In the genomic region with DNA sequence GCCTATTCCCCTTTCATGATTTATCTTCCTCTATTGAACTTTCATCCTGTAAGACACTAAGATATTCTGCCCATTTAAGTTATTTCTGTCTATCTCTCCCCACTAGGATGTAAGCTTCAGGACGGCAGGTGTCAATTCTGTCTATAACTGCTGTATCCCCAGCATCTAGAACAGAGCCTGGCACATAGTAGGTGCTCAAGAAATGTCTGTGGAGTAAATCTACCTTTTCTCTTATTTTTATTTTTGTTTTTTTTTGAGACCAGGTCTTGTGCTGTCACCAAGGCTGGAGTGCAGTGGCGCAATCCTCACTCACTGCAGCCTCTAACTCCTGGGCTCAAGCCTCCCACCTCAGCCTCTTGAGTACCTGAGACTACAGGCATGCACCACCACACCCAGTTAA, we compare ENCODE assay signal across 18 cellular contexts. TPM values are rescaled to one million over a fixed set of nuclear protein-coding genes. Genes with fewer than 3 reads are reported as not detected.
"Had no signal": no experiment of that assay in that cellular context is flagged by ENCODE, and none has a peak within 500 bp of the region (broad histone marks: within the 10 kb centered on the region; RNA-seq: fewer than 3 reads in every experiment).

No MANE protein-coding gene starts in this region.

- H3K9me3 Mint-ChIP-seq: activated T-cell treated with anti-CD3 and anti-CD28 coated beads, Interleukin-2, amount 50 U/mL, for 4 hours had no signal

- H3K4me1 ChIP-seq: pancreas had no signal

- ATAC-seq: activated CD4-positive, CD25-positive, alpha-beta regulatory T cell treated with anti-CD3 and anti-CD28 coated beads, Interleukin-2, amount 50 U/mL, for 24 hours; activated T-cell treated with anti-CD3 and anti-CD28 coated beads, Interleukin-2, amount 50 U/mL, for 4 hours; heart right ventricle; pancreas had no signal

- H3K27ac ChIP-seq: coronary artery, heart right ventricle, left ventricle myocardium inferior, pancreas had no signal

- DNase-seq: activated CD8-positive, alpha-beta memory T cell treated with anti-CD3 and anti-CD28 coated beads for 24 hours; activated T-cell treated with anti-CD3 and anti-CD28 coated beads, Interleukin-2, amount 50 U/mL, for 4 hours; effector CD8-positive, alpha-beta T cell; heart right ventricle; left ventricle myocardium inferior; mesendoderm; pancreas; SHP77 treated with DMSO at 0.1 percent for 48 hours; stimulated activated CD4-positive, alpha-beta T cell treated with anti-CD3 and anti-CD28 coated beads, Interleukin-15, amount 100 ng/mL, for 24 hours; stimulated activated CD4-positive, alpha-beta T cell treated with anti-CD3 and anti-CD28 coated beads, Interleukin-4, amount 100 ng/mL, for 4 hours; trophoblast cell had no signal

- H3K9me3 ChIP-seq: heart right ventricle, left ventricle myocardium inferior, pancreas had no signal

- H3K36me3 ChIP-seq: left ventricle myocardium inferior, pancreas had no signal

- H3K4me3 Mint-ChIP-seq: activated T-cell treated with anti-CD3 and anti-CD28 coated beads, Interleukin-2, amount 50 U/mL, for 4 hours had no signal

- H3K4me3 ChIP-seq: coronary artery, heart right ventricle, left ventricle myocardium inferior, pancreas had no signal

- H3K27me3 ChIP-seq: pancreas had no signal

RNA-seq across cellular contexts. Expression of gene CD52, which starts 5.6 kb away (rescaled TPM):
- total RNA-seq: fibroblast of lung, frontal cortex, renal cortical epithelial cell, skeletal muscle tissue had no signal

RNA-seq across cellular contexts. Expression of gene CRYBG2, which starts 30.5 kb away (rescaled TPM):
- total RNA-seq: fibroblast of lung, left ventricle myocardium inferior, skeletal muscle tissue, subcutaneous adipose tissue had no signal

RNA-seq across cellular contexts. Expression of gene ZNF683, which starts 49.2 kb away (rescaled TPM):
- total RNA-seq: fibroblast of lung, frontal cortex, left ventricle myocardium inferior, renal cortical epithelial cell, skeletal muscle tissue, subcutaneous adipose tissue had no signal
